1 cellular context compared by ENCODE assay signal in the genomic region with DNA sequence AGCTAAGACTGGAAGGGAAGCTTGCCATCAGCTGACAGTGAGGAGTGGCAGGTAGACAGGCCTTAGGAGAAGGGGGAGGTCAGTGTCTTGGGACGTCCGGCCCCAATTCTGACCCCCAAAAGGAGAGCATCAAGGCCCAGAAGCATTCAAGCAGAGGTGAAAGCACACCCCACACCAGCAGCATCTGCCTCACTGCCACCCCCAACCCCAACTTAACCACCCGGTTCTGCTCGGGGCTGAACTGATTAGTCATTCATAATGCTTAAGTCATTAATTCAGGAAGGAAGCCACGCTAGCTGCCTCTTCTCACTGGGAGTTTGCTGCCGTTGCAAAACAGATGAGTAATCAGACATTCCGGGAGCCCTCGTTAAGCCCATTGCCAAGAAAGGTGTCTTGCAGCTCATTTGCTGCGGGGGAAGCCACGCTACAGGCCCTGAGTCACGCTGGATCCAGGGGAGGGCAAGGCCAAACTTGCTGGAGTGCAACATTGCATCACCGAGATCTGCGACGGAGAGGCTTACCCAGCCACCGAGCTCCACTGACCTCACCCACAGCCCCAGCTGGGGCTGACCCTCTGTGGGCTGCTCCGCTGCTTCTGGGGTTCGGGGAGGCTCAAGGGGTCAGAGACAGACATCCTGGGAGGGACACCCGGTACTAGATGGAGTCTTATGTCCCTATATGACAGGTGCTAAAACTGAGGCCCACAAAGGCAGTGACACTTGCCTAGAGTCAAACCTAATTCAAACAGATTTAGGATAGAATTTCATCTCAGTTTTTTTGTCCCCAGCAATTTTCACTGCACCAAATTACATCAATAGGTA.
A peak's percentile ranks its signal among the peaks of the same experiment; 100 is the strongest.
TF ChIP-seq lines count a peak whose summit lies in the region.

No MANE protein-coding gene starts in this region.

TF ChIP-seq in HepG2, 621 proteins besides CTCF, POLR2A, EP300 and RAD21 (continued from another document and continues in another):
- TF ChIP-seq, protein P1, sequence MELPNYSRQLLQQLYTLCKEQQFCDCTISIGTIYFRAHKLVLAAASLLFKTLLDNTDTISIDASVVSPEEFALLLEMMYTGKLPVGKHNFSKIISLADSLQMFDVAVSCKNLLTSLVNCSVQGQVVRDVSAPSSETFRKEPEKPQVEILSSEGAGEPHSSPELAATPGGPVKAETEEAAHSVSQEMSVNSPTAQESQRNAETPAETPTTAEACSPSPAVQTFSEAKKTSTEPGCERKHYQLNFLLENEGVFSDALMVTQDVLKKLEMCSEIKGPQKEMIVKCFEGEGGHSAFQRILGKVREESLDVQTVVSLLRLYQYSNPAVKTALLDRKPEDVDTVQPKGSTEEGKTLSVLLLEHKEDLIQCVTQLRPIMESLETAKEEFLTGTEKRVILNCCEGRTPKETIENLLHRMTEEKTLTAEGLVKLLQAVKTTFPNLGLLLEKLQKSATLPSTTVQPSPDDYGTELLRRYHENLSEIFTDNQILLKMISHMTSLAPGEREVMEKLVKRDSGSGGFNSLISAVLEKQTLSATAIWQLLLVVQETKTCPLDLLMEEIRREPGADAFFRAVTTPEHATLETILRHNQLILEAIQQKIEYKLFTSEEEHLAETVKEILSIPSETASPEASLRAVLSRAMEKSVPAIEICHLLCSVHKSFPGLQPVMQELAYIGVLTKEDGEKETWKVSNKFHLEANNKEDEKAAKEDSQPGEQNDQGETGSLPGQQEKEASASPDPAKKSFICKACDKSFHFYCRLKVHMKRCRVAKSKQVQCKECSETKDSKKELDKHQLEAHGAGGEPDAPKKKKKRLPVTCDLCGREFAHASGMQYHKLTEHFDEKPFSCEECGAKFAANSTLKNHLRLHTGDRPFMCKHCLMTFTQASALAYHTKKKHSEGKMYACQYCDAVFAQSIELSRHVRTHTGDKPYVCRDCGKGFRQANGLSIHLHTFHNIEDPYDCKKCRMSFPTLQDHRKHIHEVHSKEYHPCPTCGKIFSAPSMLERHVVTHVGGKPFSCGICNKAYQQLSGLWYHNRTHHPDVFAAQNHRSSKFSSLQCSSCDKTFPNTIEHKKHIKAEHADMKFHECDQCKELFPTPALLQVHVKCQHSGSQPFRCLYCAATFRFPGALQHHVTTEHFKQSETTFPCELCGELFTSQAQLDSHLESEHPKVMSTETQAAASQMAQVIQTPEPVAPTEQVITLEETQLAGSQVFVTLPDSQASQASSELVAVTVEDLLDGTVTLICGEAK (IDR thresholded peaks at IDR 0.05) = no peak
- TF ChIP-seq, protein P1 (CRISPR knock-in tag; IDR thresholded peaks at IDR 0.05) = peak; percentile 66
- no peak for TF ChIP-seq REL (CRISPR knock-in tag; conservative IDR thresholded peaks at IDR 0.05)
- TF ChIP-seq DNMT3B (CRISPR knock-in tag; conservative IDR thresholded peaks at IDR 0.05) = no peak
- 0 out of 2 replicates have a peak, but pooled peaks have one; percentile 53 for TF ChIP-seq REPIN1 (CRISPR knock-in tag; IDR thresholded peaks at IDR 0.05; ENCODE audit: borderline replicate concordance, low read depth)
- no peak for TF ChIP-seq SP140L (CRISPR knock-in tag; IDR thresholded peaks at IDR 0.05; ENCODE audit: borderline replicate concordance)
- no peak for TF ChIP-seq NFRKB (IDR thresholded peaks at IDR 0.05)
- TF ChIP-seq, protein P2, sequence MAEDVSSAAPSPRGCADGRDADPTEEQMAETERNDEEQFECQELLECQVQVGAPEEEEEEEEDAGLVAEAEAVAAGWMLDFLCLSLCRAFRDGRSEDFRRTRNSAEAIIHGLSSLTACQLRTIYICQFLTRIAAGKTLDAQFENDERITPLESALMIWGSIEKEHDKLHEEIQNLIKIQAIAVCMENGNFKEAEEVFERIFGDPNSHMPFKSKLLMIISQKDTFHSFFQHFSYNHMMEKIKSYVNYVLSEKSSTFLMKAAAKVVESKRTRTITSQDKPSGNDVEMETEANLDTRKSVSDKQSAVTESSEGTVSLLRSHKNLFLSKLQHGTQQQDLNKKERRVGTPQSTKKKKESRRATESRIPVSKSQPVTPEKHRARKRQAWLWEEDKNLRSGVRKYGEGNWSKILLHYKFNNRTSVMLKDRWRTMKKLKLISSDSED (CRISPR knock-in tag; IDR thresholded peaks at IDR 0.05) = no peak
- TF ChIP-seq, protein P3, sequence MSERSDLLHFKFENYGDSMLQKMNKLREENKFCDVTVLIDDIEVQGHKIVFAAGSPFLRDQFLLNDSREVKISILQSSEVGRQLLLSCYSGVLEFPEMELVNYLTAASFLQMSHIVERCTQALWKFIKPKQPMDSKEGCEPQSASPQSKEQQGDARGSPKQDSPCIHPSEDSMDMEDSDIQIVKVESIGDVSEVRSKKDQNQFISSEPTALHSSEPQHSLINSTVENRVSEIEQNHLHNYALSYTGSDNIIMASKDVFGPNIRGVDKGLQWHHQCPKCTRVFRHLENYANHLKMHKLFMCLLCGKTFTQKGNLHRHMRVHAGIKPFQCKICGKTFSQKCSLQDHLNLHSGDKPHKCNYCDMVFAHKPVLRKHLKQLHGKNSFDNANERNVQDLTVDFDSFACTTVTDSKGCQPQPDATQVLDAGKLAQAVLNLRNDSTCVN (CRISPR knock-in tag; IDR thresholded peaks at IDR 0.05; ENCODE audit: borderline replicate concordance) = no peak
- TF ChIP-seq MAFK (conservative IDR thresholded peaks at IDR 0.05 in 1 of 2, IDR thresholded peaks at IDR 0.05 in 1 of 2; ENCODE audit: low read length in 2 of 2) = peak; percentile 54 to 66
- TF ChIP-seq RNF2 (conservative IDR thresholded peaks at IDR 0.05; ENCODE audit: low read depth) = no peak
- TF ChIP-seq KDM1A (CRISPR knock-in tag; IDR thresholded peaks at IDR 0.05) = peak; percentile 48; the same call in 1 of the 2 replicates
- TF ChIP-seq, protein P4, sequence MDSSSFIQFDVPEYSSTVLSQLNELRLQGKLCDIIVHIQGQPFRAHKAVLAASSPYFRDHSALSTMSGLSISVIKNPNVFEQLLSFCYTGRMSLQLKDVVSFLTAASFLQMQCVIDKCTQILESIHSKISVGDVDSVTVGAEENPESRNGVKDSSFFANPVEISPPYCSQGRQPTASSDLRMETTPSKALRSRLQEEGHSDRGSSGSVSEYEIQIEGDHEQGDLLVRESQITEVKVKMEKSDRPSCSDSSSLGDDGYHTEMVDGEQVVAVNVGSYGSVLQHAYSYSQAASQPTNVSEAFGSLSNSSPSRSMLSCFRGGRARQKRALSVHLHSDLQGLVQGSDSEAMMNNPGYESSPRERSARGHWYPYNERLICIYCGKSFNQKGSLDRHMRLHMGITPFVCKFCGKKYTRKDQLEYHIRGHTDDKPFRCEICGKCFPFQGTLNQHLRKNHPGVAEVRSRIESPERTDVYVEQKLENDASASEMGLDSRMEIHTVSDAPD (CRISPR knock-in tag; IDR thresholded peaks at IDR 0.05) = peak; percentile 21; the same call in 1 of the 2 replicates
- TF ChIP-seq NCOA5 (CRISPR knock-in tag; IDR thresholded peaks at IDR 0.05) = no peak
- TF ChIP-seq, protein P5, sequence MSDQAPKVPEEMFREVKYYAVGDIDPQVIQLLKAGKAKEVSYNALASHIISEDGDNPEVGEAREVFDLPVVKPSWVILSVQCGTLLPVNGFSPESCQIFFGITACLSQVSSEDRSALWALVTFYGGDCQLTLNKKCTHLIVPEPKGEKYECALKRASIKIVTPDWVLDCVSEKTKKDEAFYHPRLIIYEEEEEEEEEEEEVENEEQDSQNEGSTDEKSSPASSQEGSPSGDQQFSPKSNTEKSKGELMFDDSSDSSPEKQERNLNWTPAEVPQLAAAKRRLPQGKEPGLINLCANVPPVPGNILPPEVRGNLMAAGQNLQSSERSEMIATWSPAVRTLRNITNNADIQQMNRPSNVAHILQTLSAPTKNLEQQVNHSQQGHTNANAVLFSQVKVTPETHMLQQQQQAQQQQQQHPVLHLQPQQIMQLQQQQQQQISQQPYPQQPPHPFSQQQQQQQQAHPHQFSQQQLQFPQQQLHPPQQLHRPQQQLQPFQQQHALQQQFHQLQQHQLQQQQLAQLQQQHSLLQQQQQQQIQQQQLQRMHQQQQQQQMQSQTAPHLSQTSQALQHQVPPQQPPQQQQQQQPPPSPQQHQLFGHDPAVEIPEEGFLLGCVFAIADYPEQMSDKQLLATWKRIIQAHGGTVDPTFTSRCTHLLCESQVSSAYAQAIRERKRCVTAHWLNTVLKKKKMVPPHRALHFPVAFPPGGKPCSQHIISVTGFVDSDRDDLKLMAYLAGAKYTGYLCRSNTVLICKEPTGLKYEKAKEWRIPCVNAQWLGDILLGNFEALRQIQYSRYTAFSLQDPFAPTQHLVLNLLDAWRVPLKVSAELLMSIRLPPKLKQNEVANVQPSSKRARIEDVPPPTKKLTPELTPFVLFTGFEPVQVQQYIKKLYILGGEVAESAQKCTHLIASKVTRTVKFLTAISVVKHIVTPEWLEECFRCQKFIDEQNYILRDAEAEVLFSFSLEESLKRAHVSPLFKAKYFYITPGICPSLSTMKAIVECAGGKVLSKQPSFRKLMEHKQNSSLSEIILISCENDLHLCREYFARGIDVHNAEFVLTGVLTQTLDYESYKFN (CRISPR knock-in tag; conservative IDR thresholded peaks at IDR 0.05) = no peak; the same call in 1 of the 2 replicates
- no peak for TF ChIP-seq BRD4 (CRISPR knock-in tag; IDR thresholded peaks at IDR 0.05)
- no peak for TF ChIP-seq ZIK1 (CRISPR knock-in tag; IDR thresholded peaks at IDR 0.05; ENCODE audit: borderline replicate concordance, low read depth)
- TF ChIP-seq HES4 (CRISPR knock-in tag; IDR thresholded peaks at IDR 0.05; ENCODE audit: borderline replicate concordance) = no peak
- TF ChIP-seq, protein P6, sequence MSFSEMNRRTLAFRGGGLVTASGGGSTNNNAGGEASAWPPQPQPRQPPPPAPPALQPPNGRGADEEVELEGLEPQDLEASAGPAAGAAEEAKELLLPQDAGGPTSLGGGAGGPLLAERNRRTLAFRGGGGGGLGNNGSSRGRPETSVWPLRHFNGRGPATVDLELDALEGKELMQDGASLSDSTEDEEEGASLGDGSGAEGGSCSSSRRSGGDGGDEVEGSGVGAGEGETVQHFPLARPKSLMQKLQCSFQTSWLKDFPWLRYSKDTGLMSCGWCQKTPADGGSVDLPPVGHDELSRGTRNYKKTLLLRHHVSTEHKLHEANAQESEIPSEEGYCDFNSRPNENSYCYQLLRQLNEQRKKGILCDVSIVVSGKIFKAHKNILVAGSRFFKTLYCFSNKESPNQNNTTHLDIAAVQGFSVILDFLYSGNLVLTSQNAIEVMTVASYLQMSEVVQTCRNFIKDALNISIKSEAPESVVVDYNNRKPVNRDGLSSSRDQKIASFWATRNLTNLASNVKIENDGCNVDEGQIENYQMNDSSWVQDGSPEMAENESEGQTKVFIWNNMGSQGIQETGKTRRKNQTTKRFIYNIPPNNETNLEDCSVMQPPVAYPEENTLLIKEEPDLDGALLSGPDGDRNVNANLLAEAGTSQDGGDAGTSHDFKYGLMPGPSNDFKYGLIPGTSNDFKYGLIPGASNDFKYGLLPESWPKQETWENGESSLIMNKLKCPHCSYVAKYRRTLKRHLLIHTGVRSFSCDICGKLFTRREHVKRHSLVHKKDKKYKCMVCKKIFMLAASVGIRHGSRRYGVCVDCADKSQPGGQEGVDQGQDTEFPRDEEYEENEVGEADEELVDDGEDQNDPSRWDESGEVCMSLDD (CRISPR knock-in tag; IDR thresholded peaks at IDR 0.05; ENCODE audit: borderline replicate concordance) = no peak
- no peak for TF ChIP-seq MBNL3 (CRISPR knock-in tag; conservative IDR thresholded peaks at IDR 0.05)
- TF ChIP-seq POLR2AphosphoS2 (IDR thresholded peaks at IDR 0.05; ENCODE audit: low read depth, low read length) = no peak
- no peak for TF ChIP-seq MEIS2 (CRISPR knock-in tag; IDR thresholded peaks at IDR 0.05)
- no peak for TF ChIP-seq PAX8 (CRISPR knock-in tag; IDR thresholded peaks at IDR 0.05; ENCODE audit: borderline replicate concordance)
- TF ChIP-seq, protein P7, sequence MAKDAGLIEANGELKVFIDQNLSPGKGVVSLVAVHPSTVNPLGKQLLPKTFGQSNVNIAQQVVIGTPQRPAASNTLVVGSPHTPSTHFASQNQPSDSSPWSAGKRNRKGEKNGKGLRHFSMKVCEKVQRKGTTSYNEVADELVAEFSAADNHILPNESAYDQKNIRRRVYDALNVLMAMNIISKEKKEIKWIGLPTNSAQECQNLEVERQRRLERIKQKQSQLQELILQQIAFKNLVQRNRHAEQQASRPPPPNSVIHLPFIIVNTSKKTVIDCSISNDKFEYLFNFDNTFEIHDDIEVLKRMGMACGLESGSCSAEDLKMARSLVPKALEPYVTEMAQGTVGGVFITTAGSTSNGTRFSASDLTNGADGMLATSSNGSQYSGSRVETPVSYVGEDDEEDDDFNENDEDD (CRISPR knock-in tag; IDR thresholded peaks at IDR 0.05; ENCODE audit: borderline replicate concordance) = peak; percentile 51; the same call in 1 of the 2 replicates
- no peak for TF ChIP-seq SMC3 (IDR thresholded peaks at IDR 0.05; ENCODE audit: low read length)
- TF ChIP-seq NFE2L2 (IDR thresholded peaks at IDR 0.05; ENCODE audit: low read length) = no peak
- no peak for TF ChIP-seq NPAS2 (CRISPR knock-in tag; IDR thresholded peaks at IDR 0.05; ENCODE audit: borderline replicate concordance)
- no peak for TF ChIP-seq ZFP41 (CRISPR knock-in tag; IDR thresholded peaks at IDR 0.05; ENCODE audit: borderline replicate concordance)
- TF ChIP-seq TRIM24 (CRISPR knock-in tag; IDR thresholded peaks at IDR 0.05) = no peak
- TF ChIP-seq, protein P8, sequence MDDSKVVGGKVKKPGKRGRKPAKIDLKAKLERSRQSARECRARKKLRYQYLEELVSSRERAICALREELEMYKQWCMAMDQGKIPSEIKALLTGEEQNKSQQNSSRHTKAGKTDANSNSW (CRISPR knock-in tag; IDR thresholded peaks at IDR 0.05; ENCODE audit: borderline replicate concordance) = no peak
- peak; percentile 55; the same call in 1 of the 2 replicates for TF ChIP-seq NFE2 (CRISPR knock-in tag; IDR thresholded peaks at IDR 0.05)
